In the genomic region with DNA sequence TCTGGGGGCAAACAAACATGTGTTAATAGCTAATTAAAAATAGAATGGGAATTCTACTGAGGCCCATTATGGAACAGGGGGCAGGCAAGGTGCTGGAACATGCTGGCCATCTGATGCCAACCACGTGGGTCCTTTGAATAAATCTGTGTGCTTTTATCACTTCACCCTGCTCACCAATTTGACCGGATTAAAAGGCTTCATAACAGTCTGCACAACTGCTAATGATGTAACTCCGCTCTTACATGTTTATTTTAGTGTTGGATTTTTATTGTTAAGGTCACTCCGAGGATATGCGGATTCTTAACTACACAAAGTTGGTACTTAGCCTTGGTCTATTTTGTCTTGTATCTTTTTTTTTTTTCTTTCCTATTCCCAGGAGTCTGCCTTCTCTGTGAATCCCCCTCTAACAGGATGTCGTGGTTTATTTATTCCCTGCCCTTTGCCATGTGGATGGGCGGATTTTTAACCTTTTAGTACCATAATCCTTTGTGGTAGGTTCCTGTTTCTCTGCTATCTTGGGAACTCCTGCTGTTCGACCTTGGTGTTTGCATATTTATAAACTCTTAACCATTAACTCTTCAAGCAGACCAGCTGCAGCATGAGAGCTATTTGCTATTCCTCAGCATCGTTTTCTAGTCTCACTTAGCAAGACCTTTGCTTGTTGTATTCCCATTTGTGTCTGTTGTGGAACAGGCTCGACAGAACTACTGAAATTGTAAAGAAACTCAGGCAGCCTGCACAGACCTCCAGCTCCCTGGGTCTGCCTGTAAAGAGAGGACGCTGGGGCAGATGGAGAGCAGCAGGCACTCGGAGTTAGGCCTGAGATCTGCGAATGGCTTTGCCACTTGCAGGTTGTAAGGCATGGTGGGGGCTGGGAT, we compare ENCODE assay signal across 10 cellular contexts. TPM values are rescaled to one million over a fixed set of nuclear protein-coding genes. Genes with fewer than 3 reads are reported as not detected.
DNase-seq lines count a peak whose midpoint lies in the region; ATAC-seq and TF ChIP-seq lines count a peak whose summit lies in the region.
"Had no signal": no experiment of that assay in that cellular context is flagged by ENCODE, and none has a peak within 500 bp of the region (broad histone marks: within the 10 kb centered on the region; RNA-seq: fewer than 3 reads in every experiment).

No MANE protein-coding gene starts in this region.

- peak overlapping the region in 3 of 5 experiments; percentile 10 to 66 (median 46) for H3K4me3 Mint-ChIP-seq in brain

- peak overlapping the region; percentile 45 for H3K27ac ChIP-seq in muscle layer of duodenum (ENCODE audit: low read length)

- ATAC-seq in GM19025 (IDR thresholded peaks at IDR 0.05; ENCODE audit: low read depth, unreplicated experiment) (peak; percentile 86), HG02623 (IDR thresholded peaks at IDR 0.05; ENCODE audit: unreplicated experiment) (no peak)

- no peak for TF ChIP-seq CTCF in brain (conservative IDR thresholded peaks at IDR 0.05)

- peaks cover 0 to 3% (median 0%) of the 10 kb centered on the region in 5 experiments for H3K9me3 Mint-ChIP-seq in brain

- peaks cover 83% of the 10 kb centered on the region for H3K4me1 Mint-ChIP-seq in brain

- H3K4me3 ChIP-seq in muscle layer of duodenum (ENCODE audit: low read depth in 1 of 2, low read length in 2 of 2), result no peak overlapping the region

- H3K27ac Mint-ChIP-seq in brain, result peak overlapping the region; percentile 70 to 93 (median 89)

- H3K27me3 ChIP-seq in muscle layer of duodenum (ENCODE audit: low read depth, low read length), result no peaks in the 10 kb centered on the region

- no peaks in the 10 kb centered on the region for H3K36me3 ChIP-seq in muscle layer of duodenum (ENCODE audit: control insufficient read depth in 1 of 2, insufficient read depth in 2 of 2, low read length in 2 of 2)

- DNase-seq in HT-29 (ENCODE audit: low spot score) (peak; percentile 26), GF-D8 (lab: John Stamatoyannopoulos, UW) (no peak), globus pallidus (ENCODE audit: low spot score) (no peak), HuH-7.5 (ENCODE audit: low spot score) (no peak)
- DNase-seq: hypothalamus, NCI-H187 treated with DMSO at 0.1 percent for 48 hours had no signal

- no peaks in the 10 kb centered on the region for H3K27me3 Mint-ChIP-seq in brain

- H3K4me1 ChIP-seq in muscle layer of duodenum (ENCODE audit: control insufficient read depth in 1 of 2, insufficient read depth in 2 of 2, low read length in 2 of 2), result peaks cover 3 to 10% of the 10 kb centered on the region in 2 donors

- H3K9me3 ChIP-seq in muscle layer of duodenum (ENCODE audit: control insufficient read depth in 1 of 2, low read length in 2 of 2), result no peaks in the 10 kb centered on the region

- H3K36me3 Mint-ChIP-seq in brain, result peaks cover 81% of the 10 kb centered on the region

RNA-seq across cellular contexts. Expression of a gene that starts 38.0 kb away (rescaled TPM):
- 58.5 and 64.8 TPM in 2 replicates for total RNA-seq in HT-29 (2014; rRNA removed; shearing (Covaris generic))
- polyA plus RNA-seq in brain (ENCODE audit: insufficient read depth, low read depth, low replicate concordance), result 17.8 TPM
